In genomic region chr4:152900395-152900794, GRCh38 we compare ENCODE assay signal across 24 cellular contexts.
"Had no signal": no experiment of that assay in that cellular context is flagged by ENCODE, and none has a peak within 500 bp of the region (broad histone marks: within the 10 kb centered on the region; RNA-seq: fewer than 3 reads in every experiment).

No MANE protein-coding gene starts in this region.

- H3K4me1 ChIP-seq: pancreas, suprapubic skin had no signal

- H3K27me3 ChIP-seq: gastrocnemius medialis, neutrophil, pancreas, suprapubic skin, vagina had no signal

- H3K27ac Mint-ChIP-seq: dendritic cell treated with granulocyte-macrophage colony-stimulating factor and Interleukin-4, amounts not matched to agents 40 ng/mL and 50 ng/mL, for 4 days; endodermal cell; memory B cell; naive thymus-derived CD4-positive, alpha-beta T cell; nephron; stimulated activated naive CD8-positive, alpha-beta T cell treated with anti-CD3 and anti-CD28 coated beads, Interleukin-15, amount 100 ng/mL, for 72 hours had no signal

- H3K27ac ChIP-seq: epithelial cell of prostate, neutrophil, pancreas, suprapubic skin, vagina had no signal

- H3K4me3 ChIP-seq: gastrocnemius medialis, lung, pancreas, smooth muscle cell, suprapubic skin, vagina had no signal

- H3K36me3 ChIP-seq: gastrocnemius medialis, neutrophil, pancreas had no signal

- H3K4me1 Mint-ChIP-seq: endodermal cell, memory B cell, nephron had no signal

- H3K9me3 Mint-ChIP-seq: dendritic cell treated with granulocyte-macrophage colony-stimulating factor and Interleukin-4, amounts not matched to agents 40 ng/mL and 50 ng/mL, for 4 days; nephron had no signal

- ATAC-seq: esophagus mucosa; left lobe of liver; naive thymus-derived CD4-positive, alpha-beta T cell; pancreas; stimulated activated naive CD8-positive, alpha-beta T cell treated with anti-CD3 and anti-CD28 coated beads, Interleukin-15, amount 100 ng/mL, for 72 hours had no signal

- H3K4me2 ChIP-seq: smooth muscle cell had no signal

- H3K4me3 Mint-ChIP-seq: dendritic cell treated with granulocyte-macrophage colony-stimulating factor and Interleukin-4, amounts not matched to agents 40 ng/mL and 50 ng/mL, for 4 days; endodermal cell; memory B cell; naive thymus-derived CD4-positive, alpha-beta T cell; nephron; stimulated activated naive CD8-positive, alpha-beta T cell treated with anti-CD3 and anti-CD28 coated beads, Interleukin-15, amount 100 ng/mL, for 72 hours had no signal

- H3K27me3 Mint-ChIP-seq: dendritic cell treated with granulocyte-macrophage colony-stimulating factor and Interleukin-4, amounts not matched to agents 40 ng/mL and 50 ng/mL, for 4 days; memory B cell; naive thymus-derived CD4-positive, alpha-beta T cell; stimulated activated naive CD8-positive, alpha-beta T cell treated with anti-CD3 and anti-CD28 coated beads, Interleukin-15, amount 100 ng/mL, for 72 hours had no signal

- DNase-seq: effector CD8-positive, alpha-beta T cell; endodermal cell; foreskin fibroblast; gastrocnemius medialis; head of caudate nucleus; naive thymus-derived CD4-positive, alpha-beta T cell; pancreas; stimulated activated CD4-positive, alpha-beta T cell treated with anti-CD3 and anti-CD28 coated beads, Interleukin-12 subunit alpha, Interleukin-12 subunit beta, amount 100 ng/mL, for 4 hours; stimulated activated CD4-positive, alpha-beta T cell treated with anti-CD3 and anti-CD28 coated beads, Interleukin-1b, Interleukin-23, amount 100 ng/mL, for 48 hours; stimulated activated CD4-positive, alpha-beta T cell treated with anti-CD3 and anti-CD28 coated beads, Interleukin-4, amount 100 ng/mL, for 1 hour; stimulated activated CD8-positive, alpha-beta memory T cell treated with anti-CD3 and anti-CD28 coated beads, Interleukin-4, amount 100 ng/mL, for 48 hours; stimulated activated naive CD4-positive, alpha-beta T cell; stimulated activated naive CD8-positive, alpha-beta T cell treated with anti-CD3 and anti-CD28 coated beads, Interleukin-15, amount 100 ng/mL, for 72 hours had no signal

- H3K9me3 ChIP-seq: gastrocnemius medialis, neutrophil, pancreas, suprapubic skin, vagina had no signal
